ENCODE assay signal across 1 cellular context in the genomic region with DNA sequence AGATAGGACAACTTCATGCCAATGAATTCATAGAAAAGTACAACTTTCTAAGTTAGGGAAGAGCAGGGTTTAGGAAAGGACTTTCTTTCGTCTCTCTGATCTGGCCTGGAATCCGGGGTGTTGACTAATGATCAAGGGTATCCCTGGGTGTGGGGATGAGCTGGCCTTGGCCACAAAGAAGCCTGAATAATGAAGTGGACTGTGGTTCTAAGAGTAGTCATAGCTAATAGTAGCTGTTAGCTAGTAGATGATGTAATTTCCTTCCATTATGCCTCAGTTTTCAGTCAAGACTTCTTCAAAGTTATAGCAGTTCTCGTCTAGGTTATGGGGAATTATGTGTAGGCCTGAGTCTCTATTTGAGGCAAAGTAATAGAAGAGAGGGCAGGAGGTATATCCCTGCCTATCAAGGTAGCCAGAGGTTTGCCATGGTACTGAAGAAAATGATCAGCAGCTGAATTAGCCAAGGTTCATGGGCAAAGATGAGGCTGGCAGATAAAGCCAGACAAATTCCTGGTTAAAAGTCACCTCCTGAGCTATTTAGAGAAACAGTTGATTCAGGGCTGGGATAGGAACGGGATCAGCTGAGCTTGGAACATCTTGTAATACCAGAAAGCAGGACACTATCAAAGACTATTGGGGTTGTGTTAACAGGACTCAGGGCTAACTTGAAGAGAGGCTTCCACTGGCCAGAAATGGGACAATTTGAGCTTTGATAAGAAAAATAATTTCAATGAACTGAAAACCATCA.
TF ChIP-seq lines count a peak whose summit lies in the region.

No MANE protein-coding gene starts in this region.

TF ChIP-seq in endothelial cell of umbilical vein, 7 proteins besides CTCF, POLR2A, EP300 and RAD21:
- TF ChIP-seq FOS (IDR thresholded peaks at IDR 0.05; ENCODE audit: borderline replicate concordance, insufficient read depth, low read length) (peak; percentile 69), EZH2 (IDR thresholded peaks at IDR 0.05; ENCODE audit: borderline replicate concordance, low read depth, low read length, severe bottlenecking) (no peak), MYC (IDR thresholded peaks at IDR 0.05; ENCODE audit: low read depth, low read length) (no peak), GATA2 (IDR thresholded peaks at IDR 0.05; ENCODE audit: insufficient read depth, insufficient read length, low read depth, low read length) (peak; percentile 85), JUN (IDR thresholded peaks at IDR 0.05; ENCODE audit: borderline replicate concordance, insufficient read depth, insufficient read length, low read depth) (peak; percentile 63), POLR2AphosphoS5 (IDR thresholded peaks at IDR 0.05; ENCODE audit: insufficient read depth, low read depth, low read length) (no peak)
- TF ChIP-seq, protein P1, sequence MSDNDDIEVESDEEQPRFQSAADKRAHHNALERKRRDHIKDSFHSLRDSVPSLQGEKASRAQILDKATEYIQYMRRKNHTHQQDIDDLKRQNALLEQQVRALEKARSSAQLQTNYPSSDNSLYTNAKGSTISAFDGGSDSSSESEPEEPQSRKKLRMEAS (IDR thresholded peaks at IDR 0.05; ENCODE audit: insufficient read depth, insufficient read length), result no peak
